ENCODE assay signal across 29 cellular contexts in the genomic region with DNA sequence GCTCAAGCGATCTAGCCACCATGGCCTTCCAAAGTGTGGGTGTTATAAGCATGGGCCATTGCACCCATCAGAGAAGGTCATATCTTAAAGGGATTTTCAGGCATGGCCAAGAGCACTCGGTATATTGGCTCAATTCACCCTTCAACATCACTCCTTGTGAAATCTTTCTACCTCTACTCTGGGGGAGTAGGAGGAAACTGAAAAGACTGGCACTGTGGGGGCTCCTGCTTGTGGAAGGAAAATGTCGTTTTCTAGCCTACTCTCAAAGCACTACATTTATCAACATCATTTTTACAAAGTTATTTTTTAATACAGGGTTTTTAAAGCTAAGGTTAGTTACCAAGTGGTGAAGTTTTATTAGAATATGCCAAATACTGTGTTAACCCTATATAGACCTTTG. TPM values are rescaled to one million over a fixed set of nuclear protein-coding genes. Genes with fewer than 3 reads are reported as not detected.
"Had no signal": no experiment of that assay in that cellular context is flagged by ENCODE, and none has a peak within 500 bp of the region (broad histone marks: within the 10 kb centered on the region; RNA-seq: fewer than 3 reads in every experiment).

No MANE protein-coding gene starts in this region.

- H3K36me3 Mint-ChIP-seq: naive thymus-derived CD8-positive, alpha-beta T cell; natural killer cell treated with Interleukin-12 subunit alpha and Interleukin-12 subunit beta and Interleukin-15 and Interleukin-18, amount 100 ng/mL, for 72 hours; stimulated activated effector memory CD8-positive, alpha-beta T cell treated with anti-CD3 and anti-CD28 coated beads, Interleukin-12 subunit alpha, Interleukin-12 subunit beta, amount 100 ng/mL, for 72 hours; stimulated activated naive B cell treated with anti-CD40 and anti-IgM and Interleukin-4, amounts not matched to agents 10 μg/mL and 1 μg/mL and 100 μg/mL, for 72 hours had no signal

- H3K27me3 ChIP-seq: pancreas, right lobe of liver, sigmoid colon, stomach, thyroid gland, tibial nerve, upper lobe of left lung, vagina had no signal

- H3K4me1 Mint-ChIP-seq: naive thymus-derived CD8-positive, alpha-beta T cell; neural crest cell; stimulated activated effector memory CD8-positive, alpha-beta T cell treated with anti-CD3 and anti-CD28 coated beads, Interleukin-12 subunit alpha, Interleukin-12 subunit beta, amount 100 ng/mL, for 72 hours; stimulated activated naive B cell treated with anti-CD40 and anti-IgM and Interleukin-4, amounts not matched to agents 10 μg/mL and 1 μg/mL and 100 μg/mL, for 72 hours had no signal

- H3K4me1 ChIP-seq: pancreas, prostate gland, right lobe of liver, stomach, thyroid gland, tibial nerve, upper lobe of left lung, vagina had no signal

- FAIRE-seq: pancreas, small intestine, urothelium cell line had no signal

- H3K4me3 Mint-ChIP-seq: naive thymus-derived CD8-positive, alpha-beta T cell; natural killer cell treated with Interleukin-12 subunit alpha and Interleukin-12 subunit beta and Interleukin-15 and Interleukin-18, amount 100 ng/mL, for 72 hours; nephron progenitor cell; neural crest cell; stimulated activated effector memory CD8-positive, alpha-beta T cell treated with anti-CD3 and anti-CD28 coated beads, Interleukin-12 subunit alpha, Interleukin-12 subunit beta, amount 100 ng/mL, for 72 hours; stimulated activated naive B cell treated with anti-CD40 and anti-IgM and Interleukin-4, amounts not matched to agents 10 μg/mL and 1 μg/mL and 100 μg/mL, for 72 hours; stimulated activated naive CD8-positive, alpha-beta T cell treated with anti-CD3 and anti-CD28 coated beads, Interleukin-15, Interleukin-2, amounts not matched to agents 100 ng/mL and 50 ng/mL, for 24 hours had no signal

- H3K4me3 ChIP-seq: pancreas, prostate gland, right lobe of liver, sigmoid colon, stomach, thoracic aorta, thyroid gland, tibial nerve, upper lobe of left lung, vagina had no signal

- H3K27ac ChIP-seq: neutrophil, pancreas, prostate gland, right lobe of liver, stomach, thoracic aorta, thyroid gland, tibial nerve, upper lobe of left lung, vagina had no signal

- H3K27me3 Mint-ChIP-seq: stimulated activated naive CD8-positive, alpha-beta T cell treated with anti-CD3 and anti-CD28 coated beads, Interleukin-15, Interleukin-2, amounts not matched to agents 100 ng/mL and 50 ng/mL, for 24 hours had no signal

- H3K36me3 ChIP-seq: neutrophil, pancreas, prostate gland, right lobe of liver, sigmoid colon, stomach, thoracic aorta, thyroid gland, tibial nerve, upper lobe of left lung, vagina had no signal

- DNase-seq: naive thymus-derived CD8-positive, alpha-beta T cell; nephron progenitor cell; pancreas; right cardiac atrium; right lobe of liver; sigmoid colon; small intestine; stimulated activated CD4-positive, alpha-beta T cell treated with anti-CD3 and anti-CD28 coated beads, Interleukin-15, amount 100 ng/mL, for 24 hours; stimulated activated CD4-positive, alpha-beta T cell treated with anti-CD3 and anti-CD28 coated beads, Interleukin-2, amount 100 ng/mL, for 24 hours; stimulated activated CD4-positive, alpha-beta T cell treated with anti-CD3 and anti-CD28 coated beads, Interleukin-2, amount 100 ng/mL, for 48 hours; stimulated activated CD4-positive, alpha-beta T cell treated with anti-CD3 and anti-CD28 coated beads, Interleukin-4, amount 100 ng/mL, for 24 hours; stimulated activated naive B cell treated with anti-CD40 and anti-IgM and Interleukin-4, amounts not matched to agents 10 μg/mL and 1 μg/mL and 100 μg/mL, for 72 hours; stimulated activated naive CD4-positive, alpha-beta T cell treated with Interleukin-2 at 50 U/mL for 16 hours; stomach; thyroid gland; trophoblast cell; upper lobe of left lung had no signal

- H3K9me3 ChIP-seq: neutrophil, pancreas, prostate gland, right lobe of liver, sigmoid colon, stomach, thoracic aorta, thyroid gland, tibial nerve, upper lobe of left lung, vagina had no signal

- H3K9me3 Mint-ChIP-seq: naive thymus-derived CD8-positive, alpha-beta T cell; natural killer cell treated with Interleukin-12 subunit alpha and Interleukin-12 subunit beta and Interleukin-15 and Interleukin-18, amount 100 ng/mL, for 72 hours; neural crest cell; stimulated activated effector memory CD8-positive, alpha-beta T cell treated with anti-CD3 and anti-CD28 coated beads, Interleukin-12 subunit alpha, Interleukin-12 subunit beta, amount 100 ng/mL, for 72 hours; stimulated activated naive B cell treated with anti-CD40 and anti-IgM and Interleukin-4, amounts not matched to agents 10 μg/mL and 1 μg/mL and 100 μg/mL, for 72 hours; stimulated activated naive CD8-positive, alpha-beta T cell treated with anti-CD3 and anti-CD28 coated beads, Interleukin-15, Interleukin-2, amounts not matched to agents 100 ng/mL and 50 ng/mL, for 24 hours had no signal

- H3K27ac Mint-ChIP-seq: naive thymus-derived CD8-positive, alpha-beta T cell; natural killer cell treated with Interleukin-12 subunit alpha and Interleukin-12 subunit beta and Interleukin-15 and Interleukin-18, amount 100 ng/mL, for 72 hours; nephron progenitor cell; stimulated activated effector memory CD8-positive, alpha-beta T cell treated with anti-CD3 and anti-CD28 coated beads, Interleukin-12 subunit alpha, Interleukin-12 subunit beta, amount 100 ng/mL, for 72 hours; stimulated activated naive B cell treated with anti-CD40 and anti-IgM and Interleukin-4, amounts not matched to agents 10 μg/mL and 1 μg/mL and 100 μg/mL, for 72 hours; stimulated activated naive CD8-positive, alpha-beta T cell treated with anti-CD3 and anti-CD28 coated beads, Interleukin-15, Interleukin-2, amounts not matched to agents 100 ng/mL and 50 ng/mL, for 24 hours had no signal

RNA-seq across cellular contexts. Expression of a gene that starts 42.0 kb away (rescaled TPM):
- total RNA-seq: naive thymus-derived CD8-positive, alpha-beta T cell; natural killer cell treated with Interleukin-12 subunit alpha and Interleukin-12 subunit beta and Interleukin-15 and Interleukin-18, amount 100 ng/mL, for 72 hours; pulmonary artery endothelial cell; renal cortical epithelial cell had no signal
